Comparison of ENCODE assay signal across 33 cellular contexts in the genomic region with DNA sequence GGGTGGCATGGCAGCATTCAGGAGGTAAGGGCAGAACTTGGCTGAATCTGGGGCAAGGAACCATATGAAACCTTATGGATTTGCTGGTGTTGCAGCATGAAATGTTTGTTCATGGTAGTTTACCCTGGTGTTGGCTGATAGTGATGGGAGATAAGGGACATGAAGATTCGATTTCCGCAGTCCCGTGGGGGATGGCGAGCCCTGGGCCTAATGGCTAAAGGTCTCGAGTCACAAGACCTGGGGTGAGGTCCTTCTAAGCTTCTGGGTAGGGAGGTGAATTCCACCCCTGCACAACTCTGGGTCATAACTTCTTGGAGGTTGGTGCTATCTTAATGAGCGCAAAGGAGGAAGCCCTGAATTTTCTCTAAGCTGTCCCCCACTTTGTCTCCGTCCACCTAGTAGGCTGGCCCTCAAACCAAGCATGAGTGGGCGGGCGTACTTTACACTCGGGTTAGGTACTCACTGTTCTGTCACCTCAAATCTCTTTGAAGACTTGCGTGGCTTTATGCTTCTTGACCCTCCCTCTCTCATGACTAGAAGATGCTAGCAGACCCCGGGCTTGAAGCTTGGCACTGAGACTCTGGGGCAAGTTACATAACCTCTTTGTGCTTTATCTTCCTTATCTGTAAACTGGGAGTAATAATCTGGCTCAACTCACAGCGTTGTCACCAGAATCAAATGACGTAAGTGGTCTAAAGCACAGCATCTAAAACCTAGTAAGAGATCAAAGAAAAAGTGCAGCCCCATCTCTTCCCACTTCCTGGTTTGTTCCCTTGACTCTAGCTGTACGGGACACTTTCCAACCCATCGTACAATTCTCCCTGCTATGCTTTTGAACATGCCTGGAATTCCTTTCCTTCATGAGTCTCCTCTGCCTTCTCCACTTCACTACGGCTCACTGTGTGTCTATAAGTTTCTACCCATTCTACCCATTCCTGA.
A peak's percentile ranks its signal among the peaks of the same experiment; 100 is the strongest.
DNase-seq lines count a peak whose midpoint lies in the region; ATAC-seq, FAIRE-seq and TF ChIP-seq lines count a peak whose summit lies in the region.
"Had no signal": no experiment of that assay in that cellular context is flagged by ENCODE, and none has a peak within 500 bp of the region (broad histone marks: within the 10 kb centered on the region; RNA-seq: fewer than 3 reads in every experiment).

No MANE protein-coding gene starts in this region.

- no peak overlapping the region for H3K4me3 ChIP-seq in cardiac muscle cell
- H3K4me3 ChIP-seq: body of pancreas, heart right ventricle, sigmoid colon, thoracic aorta had no signal

- intact Hi-C loops in Right ventricle myocardium inferior (cut with DNase I) = no loop called here

- peaks cover 2% of the 10 kb centered on the region for H3K4me1 ChIP-seq in cardiac muscle cell (ENCODE audit: low read depth)
- H3K4me1 ChIP-seq: BE2C, body of pancreas, sigmoid colon had no signal

- no peak overlapping the region for H3K27ac ChIP-seq in cardiac muscle cell
- H3K27ac ChIP-seq: 22Rv1, body of pancreas, epithelial cell of prostate, heart right ventricle, KMS-11, sigmoid colon, thoracic aorta had no signal

- FAIRE-seq in urothelium cell line (lab: Jason Lieb, UNC) = no peak
- FAIRE-seq: colon had no signal

- H3K27me3 ChIP-seq in cardiac muscle cell = no peaks in the 10 kb centered on the region
- H3K27me3 ChIP-seq: BE2C, body of pancreas, heart right ventricle, sigmoid colon had no signal

- no peak for TF ChIP-seq CTCF in cardiac muscle cell (IDR thresholded peaks at IDR 0.05; ENCODE audit: low read depth, low read length)

- ATAC-seq in Right ventricle myocardium inferior (no peak), GM21717 (IDR thresholded peaks at IDR 0.05; ENCODE audit: unreplicated experiment) (no peak)
- ATAC-seq: body of pancreas, heart right ventricle, left cardiac atrium, PC-3, WTC11 had no signal

- no peaks in the 10 kb centered on the region for H3K36me3 ChIP-seq in cardiac muscle cell
- H3K36me3 ChIP-seq: BE2C, heart right ventricle, sigmoid colon, thoracic aorta had no signal

- DNase-seq in cardiac muscle cell (ENCODE audit: low read depth in 1 of 2, low spot score in 1 of 2) (peak; percentile 18 to 76), Right ventricle myocardium inferior (ENCODE audit: missing footprints) (no peak), astrocyte of the hippocampus (ENCODE audit: low read depth, low spot score) (peak; percentile 59), iris pigment epithelial cell (ENCODE audit: low read depth) (peak; percentile 46), urothelium cell line (ENCODE audit: low spot score) (peak; percentile 55), NCI-H510A treated with DMSO at 0.1 percent for 48 hours (lab: John Stamatoyannopoulos, UW) (no peak), AG20443 (ENCODE audit: low spot score) (no peak)
- DNase-seq: activated CD4-positive, alpha-beta T cell treated with anti-CD3 and anti-CD28 coated beads, Interleukin-2, amount 10 ng/mL, durations not matched to agents 7 days and 5 days; activated gamma-delta T cell; activated naive CD8-positive, alpha-beta T cell treated with anti-CD3 and anti-CD28 coated beads, Interleukin-2, amount 10 ng/mL, durations not matched to agents 7 days and 5 days; activated T-cell treated with anti-CD3 and anti-CD28 coated beads, Interleukin-2, amount 50 U/mL, for 24 hours; BE2C; body of pancreas; effector CD8-positive, alpha-beta T cell; foreskin melanocyte; GDM1; heart right ventricle; left cardiac atrium; mammary epithelial cell; NCI-H1436; NK-92 treated with Interleukin-12 subunit alpha and Interleukin-12 subunit beta, amount 100 ng/mL, for 24 hours; PC-3; SIG-M5; sigmoid colon; stimulated activated CD4-positive, alpha-beta T cell treated with anti-CD3 and anti-CD28 coated beads, Interleukin-15, amount 100 ng/mL, for 24 hours; stimulated activated naive CD4-positive, alpha-beta T cell treated with Interleukin-2 at 50 U/mL for 16 hours had no signal

- H3K9me3 ChIP-seq in cardiac muscle cell (ENCODE audit: low read depth) = no peaks in the 10 kb centered on the region
- H3K9me3 ChIP-seq: BE2C, body of pancreas, heart right ventricle, sigmoid colon, thoracic aorta had no signal

Comparison
In these comparisons a context has a peak if more than half of its experiments do, and no peak if none do; other contexts are left out.
1. DNase-seq: peak in cardiac muscle cell (2 of 2), astrocyte of the hippocampus (single experiment), iris pigment epithelial cell (single experiment) and urothelium cell line (single experiment); none in Right ventricle myocardium inferior (single experiment), NCI-H510A treated with DMSO at 0.1 percent for 48 hours (single experiment) and AG20443 (single experiment).